In genomic region chr6:34093206-34093605, GRCh38 we compare ENCODE assay signal across 1 cellular context.
A peak's percentile ranks its signal among the peaks of the same experiment; 100 is the strongest.
TF ChIP-seq lines count a peak whose summit lies in the region.

No MANE protein-coding gene starts in this region.

TF ChIP-seq in K562, 482 proteins besides CTCF, POLR2A, EP300 and RAD21 (continued from another document):
- peak; percentile 68 for TF ChIP-seq ZBTB40 (IDR thresholded peaks at IDR 0.05)
- no peak for TF ChIP-seq ZBTB40 (CRISPR knock-in tag; IDR thresholded peaks at IDR 0.05)
